In the genomic region with DNA sequence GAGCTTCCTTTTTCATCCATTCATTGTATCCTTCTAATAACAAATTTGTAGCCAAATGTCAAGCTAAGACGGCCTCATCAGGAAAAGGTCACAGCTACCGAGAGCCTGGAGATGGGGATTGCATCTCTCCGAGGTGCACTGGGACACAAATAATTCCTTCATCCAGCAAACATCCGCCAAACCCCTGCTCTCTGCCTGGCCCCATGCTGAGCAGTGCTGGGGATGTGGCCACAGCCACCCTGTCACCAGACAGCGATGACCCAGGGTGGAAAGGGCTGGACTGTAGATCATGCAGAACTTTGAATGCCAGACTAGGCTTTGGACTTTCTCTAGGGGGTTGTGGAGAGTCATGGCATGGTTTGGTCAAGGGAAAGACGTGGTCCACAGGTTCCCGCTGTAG, we compare ENCODE assay signal across 15 cellular contexts. TPM values are rescaled to one million over a fixed set of nuclear protein-coding genes. Genes with fewer than 3 reads are reported as not detected.
DNase-seq lines count a peak whose midpoint lies in the region; ATAC-seq, FAIRE-seq and TF ChIP-seq lines count a peak whose summit lies in the region.
"Had no signal": no experiment of that assay in that cellular context is flagged by ENCODE, and none has a peak within 500 bp of the region (broad histone marks: within the 10 kb centered on the region; RNA-seq: fewer than 3 reads in every experiment).

No MANE protein-coding gene starts in this region.

- no peak overlapping the region for H3K18ac ChIP-seq in H9 (ENCODE audit: insufficient read length, low read depth, low read length)

- no peak for DNase-seq in H9
- no peak for DNase-seq in activated B cell treated with CpG ODN at 0.5 μM for 24 hours
- no peak for DNase-seq in keratinocyte (ENCODE audit: low read depth, low spot score)
- no peak for DNase-seq in BE2C
- DNase-seq: brain microvascular endothelial cell, COR-L47, MV-4-11 had no signal

- H3K79me2 ChIP-seq in H9 (ENCODE audit: insufficient read depth, low read length) (peaks cover 12% of the 10 kb centered on the region), keratinocyte (ENCODE audit: control insufficient read depth, insufficient read depth, low read length) (peaks cover 54% of the 10 kb centered on the region)

- no peak overlapping the region for H2BK12ac ChIP-seq in H9 (ENCODE audit: insufficient read length, low read depth, low read length)

- dilution Hi-C loops in keratinocyte (cut with MboI; ENCODE audit: extremely low pct_ligation_motif_present, low sequenced_read_pairs), result no loop called here

- WGBS in H9 (ENCODE audit: extremely low coverage, insufficient read length, low lambda C conversion rate), result no CpG with 5 or more reads among the region's 7 CpGs

- no peak overlapping the region for H3K14ac ChIP-seq in H9 (ENCODE audit: insufficient read depth, low read length)

- CTCF ChIA-PET in activated B cell treated with CpG ODN at 0.5 μM for 24 hours (lab: Charles Lee), result no interaction called here

- ATAC-seq in activated B cell treated with CpG ODN at 0.5 μM for 24 hours (ENCODE audit: low read depth), result no peak
- ATAC-seq in GM19463 (IDR thresholded peaks at IDR 0.05; ENCODE audit: unreplicated experiment), result no peak
- no peak for ATAC-seq in HG03457 (IDR thresholded peaks at IDR 0.05; ENCODE audit: unreplicated experiment)
- ATAC-seq in HG03378 (IDR thresholded peaks at IDR 0.05; ENCODE audit: unreplicated experiment), result no peak
- ATAC-seq: esophagus mucosa had no signal

- H3K9ac ChIP-seq in BLaER1, result peak overlapping the region; percentile 95; the same call in 1 of the 2 replicates
- no peak overlapping the region for H3K9ac ChIP-seq in H9 (ENCODE audit: extremely low read depth, insufficient read length, low read length)
- no peak overlapping the region for H3K9ac ChIP-seq in keratinocyte (ENCODE audit: control insufficient read depth, extremely low read depth, insufficient read depth, low read length)

- H3K36me3 Mint-ChIP-seq in H9 (ENCODE audit: insufficient read depth in 1 of 3, low read depth in 3 of 3), result peaks cover 53 to 75% (median 72%) of the 10 kb centered on the region in 3 experiments; a peak in 6 of 7 replicates
- peaks cover 59% of the 10 kb centered on the region for H3K36me3 Mint-ChIP-seq in activated B cell treated with CpG ODN at 0.5 μM for 24 hours (ENCODE audit: low read depth)

- H2BK15ac ChIP-seq in H9 (ENCODE audit: low read depth, low read length), result no peak overlapping the region

- H3K4me3 Mint-ChIP-seq in H9 (peak overlapping the region; percentile 81 to 97), activated B cell treated with CpG ODN at 0.5 μM for 24 hours (peak overlapping the region; percentile 87)

- H3K9me1 ChIP-seq in keratinocyte (ENCODE audit: control insufficient read depth, extremely low read depth, insufficient read depth, low read length), result no peaks in the 10 kb centered on the region

- H3K56ac ChIP-seq in H9 (ENCODE audit: insufficient read length, low read depth, low read length), result no peak overlapping the region

- no peak overlapping the region for H2BK120ac ChIP-seq in H9 (ENCODE audit: low read depth, low read length, poor library complexity, severe bottlenecking)

- H3K4ac ChIP-seq in H9 (ENCODE audit: low read depth, low read length), result no peak overlapping the region

- H4K5ac ChIP-seq in H9 (ENCODE audit: insufficient read length, low read depth, low read length), result no peak overlapping the region

- H3K4me1 ChIP-seq in BLaER1, result peaks cover 23% of the 10 kb centered on the region
- peaks cover 6% of the 10 kb centered on the region; the same call in 1 of the 2 replicates for H3K4me1 ChIP-seq in H9 (ENCODE audit: insufficient read depth, low read length)
- H3K4me1 ChIP-seq in keratinocyte (ENCODE audit: control insufficient read depth, extremely low read depth, insufficient read depth, low read length), result peaks cover 17% of the 10 kb centered on the region
- no peaks in the 10 kb centered on the region for H3K4me1 ChIP-seq in BE2C

- H3K9me3 Mint-ChIP-seq in H9 (no peaks in the 10 kb centered on the region), activated B cell treated with CpG ODN at 0.5 μM for 24 hours (peaks cover 2% of the 10 kb centered on the region)

- H3K4me3 ChIP-seq in BLaER1, result no peak overlapping the region
- no peak overlapping the region for H3K4me3 ChIP-seq in keratinocyte (ENCODE audit: control insufficient read depth in 2 of 3, extremely low read depth in 1 of 3, insufficient read depth in 2 of 3, low read depth in 1 of 3, low read length in 3 of 3)
- no peak overlapping the region for H3K4me3 ChIP-seq in BE2C (ENCODE audit: low read depth, low read length)

- TF ChIP-seq CTCF in H9 (conservative IDR thresholded peaks at IDR 0.05) (no peak), activated B cell treated with CpG ODN at 0.5 μM for 24 hours (IDR thresholded peaks at IDR 0.05) (no peak), keratinocyte (optimal IDR thresholded peaks at IDR 0.05 in 1 of 3, IDR thresholded peaks at IDR 0.05 in 1 of 3, conservative IDR thresholded peaks at IDR 0.05 in 1 of 3; ENCODE audit: extremely low read depth in 1 of 3, insufficient read depth in 2 of 3, low read length in 3 of 3) (no peak), BE2C (IDR thresholded peaks at IDR 0.05; ENCODE audit: low read depth, low read length) (no peak)

- no peak overlapping the region for H3T11ph ChIP-seq in H9 (ENCODE audit: low read length)

- H2AFZ ChIP-seq in H9 (ENCODE audit: low read length) (no peak overlapping the region), keratinocyte (ENCODE audit: control insufficient read depth, low read length) (no peak overlapping the region)

- H2BK5ac ChIP-seq in H9 (ENCODE audit: insufficient read length, low read length), result no peak overlapping the region

- peaks cover 6% of the 10 kb centered on the region for H3K23me2 ChIP-seq in H9 (ENCODE audit: insufficient read length, low read depth, low read length, poor library complexity, severe bottlenecking)

- H3K4me1 Mint-ChIP-seq in H9 (peaks cover 3 to 23% of the 10 kb centered on the region in 2 experiments), activated B cell treated with CpG ODN at 0.5 μM for 24 hours (peaks cover 34% of the 10 kb centered on the region)

- H3K36me3 ChIP-seq in BLaER1 (peaks cover 71% of the 10 kb centered on the region), keratinocyte (ENCODE audit: control insufficient read depth in 2 of 2, extremely low read depth in 1 of 2, insufficient read depth in 2 of 2, low read length in 2 of 2) (peaks cover 31 to 52% of the 10 kb centered on the region in 2 experiments), BE2C (peaks cover 55% of the 10 kb centered on the region)

- no peak overlapping the region for H2AK5ac ChIP-seq in H9 (ENCODE audit: insufficient read length, low read length)

- H3K4me2 ChIP-seq in BLaER1 (peak overlapping the region; percentile 93), H9 (ENCODE audit: insufficient read depth, insufficient read length, low read length) (no peak overlapping the region), keratinocyte (ENCODE audit: control insufficient read depth, extremely low read depth, insufficient read depth, low read depth, low read length) (peak overlapping the region; percentile 87)

- peaks cover 15% of the 10 kb centered on the region for H3K79me1 ChIP-seq in H9 (ENCODE audit: insufficient read depth, low read depth, low read length, poor library complexity, severe bottlenecking)

- H3K9me3 ChIP-seq in BLaER1 (no peaks in the 10 kb centered on the region), H9 (ENCODE audit: control insufficient read depth, low read depth, low read length) (no peaks in the 10 kb centered on the region), keratinocyte (ENCODE audit: control insufficient read depth, low read depth, low read length) (no peaks in the 10 kb centered on the region), BE2C (no peaks in the 10 kb centered on the region)

- H2BK20ac ChIP-seq in H9 (ENCODE audit: low read depth, low read length, poor library complexity, severe bottlenecking), result no peak overlapping the region

- H4K20me1 ChIP-seq in BLaER1, result peaks cover 61% of the 10 kb centered on the region
- peaks cover 3% of the 10 kb centered on the region for H4K20me1 ChIP-seq in H9 (ENCODE audit: control insufficient read depth, insufficient read depth, insufficient read length)
- H4K20me1 ChIP-seq in keratinocyte (ENCODE audit: control insufficient read depth, extremely low read depth, insufficient read depth, low read length), result peaks cover 10% of the 10 kb centered on the region

- no peak overlapping the region for H4K91ac ChIP-seq in H9 (ENCODE audit: insufficient read length, low read depth, low read length)

- POLR2A ChIA-PET in activated B cell treated with CpG ODN at 0.5 μM for 24 hours (lab: Charles Lee), result interaction anchor here (0.5 to 3.1 kb wide), 2 partner anchors 62 to 65 kb away, joined by 11 to 14 read pairs; a partner anchor contains a TSS

- H3K27ac ChIP-seq in BLaER1 (no peak overlapping the region), H9 (ENCODE audit: insufficient read length, low read depth, low read length) (no peak overlapping the region), keratinocyte (ENCODE audit: control insufficient read depth, insufficient read depth, low read length) (no peak overlapping the region)
- H3K27ac ChIP-seq: brain microvascular endothelial cell had no signal

- no peak overlapping the region for H3K23ac ChIP-seq in H9 (ENCODE audit: insufficient read length, low read depth, low read length)

- H3K27ac Mint-ChIP-seq in H9 (peak overlapping the region in 2 of 3 experiments; percentile 74 to 81; a peak in 4 of 7 replicates), activated B cell treated with CpG ODN at 0.5 μM for 24 hours (no peak overlapping the region)

- no peak for FAIRE-seq in keratinocyte (lab: Jason Lieb, UNC)

- H4K8ac ChIP-seq in H9 (replicated peaks; ENCODE audit: insufficient read length, low read depth, low read length), result no peak overlapping the region

- H3K27me3 Mint-ChIP-seq in H9 (ENCODE audit: low read depth) (no peaks in the 10 kb centered on the region; the same call in 1 of the 2 replicates), activated B cell treated with CpG ODN at 0.5 μM for 24 hours (no peaks in the 10 kb centered on the region)

- H3K27me3 ChIP-seq in BLaER1 (no peaks in the 10 kb centered on the region), H9 (ENCODE audit: insufficient read depth, low read length) (no peaks in the 10 kb centered on the region), keratinocyte (ENCODE audit: control insufficient read depth, extremely low read depth, insufficient read depth, low read length) (no peaks in the 10 kb centered on the region), BE2C (no peaks in the 10 kb centered on the region)
- H3K27me3 ChIP-seq: brain microvascular endothelial cell had no signal

- intact Hi-C loops in activated B cell treated with CpG ODN at 0.5 μM for 24 hours (cut with micrococcal nuclease), result loop anchor here (5.0 kb wide), 1 partner anchor 681 kb away; a partner anchor contains a TSS

RNA-seq across cellular contexts. Expression of a gene that starts 1.9 kb away (rescaled TPM):
- total RNA-seq in H9 (2021) (180 and 190 TPM in 2 replicates), activated B cell treated with CpG ODN at 0.5 μM for 24 hours (80.6 and 81.7 TPM in 2 replicates)
- polyA plus RNA-seq in keratinocyte, result 46.9 to 92.1 TPM (median 56.0 TPM) in 3 replicates
- 16.4 TPM for polyA plus RNA-seq in keratinocyte (2011; ENCODE audit: low read depth)
- 36.5 and 67.4 TPM in 2 replicates for polyA plus RNA-seq in keratinocyte (2011; cell fraction: cytosol; rRNA removed)
- polyA plus RNA-seq in keratinocyte (2011; cell fraction: nucleus; rRNA removed), result 34.9 and 41.4 TPM in 2 replicates
- 31.8 and 89.9 TPM in 2 replicates for polyA plus RNA-seq in keratinocyte (2012; ENCODE audit: low replicate concordance)
- 37.7 to 134 TPM (median 38.3 TPM) in 3 replicates for polyA minus RNA-seq in keratinocyte
- polyA minus RNA-seq in keratinocyte (2011; cell fraction: cytosol; rRNA and poly(A)+ RNA removed), result 41.4 TPM
- polyA minus RNA-seq in keratinocyte (2011; cell fraction: nucleus; rRNA and poly(A)+ RNA removed), result 18.8 and 19.3 TPM in 2 replicates
- 239 TPM for polyA plus RNA-seq in BE2C (2012; ENCODE audit: insufficient read depth, insufficient read length, low read depth)

RNA-seq across cellular contexts. Expression of a gene that starts 12.7 kb away (rescaled TPM):
- 530 and 547 TPM in 2 replicates for total RNA-seq in H9 (2021)
- not detected in 2 replicates for total RNA-seq in activated B cell treated with CpG ODN at 0.5 μM for 24 hours
- 27.9 to 217 TPM (median 30.2 TPM) in 3 replicates for polyA plus RNA-seq in keratinocyte
- polyA plus RNA-seq in keratinocyte (2011; ENCODE audit: low read depth), result 135 TPM
- 18.9 and 102 TPM in 2 replicates for polyA plus RNA-seq in keratinocyte (2011; cell fraction: cytosol; rRNA removed)
- 167 and 253 TPM in 2 replicates for polyA plus RNA-seq in keratinocyte (2011; cell fraction: nucleus; rRNA removed)
- 32.3 and 77.9 TPM in 2 replicates for polyA plus RNA-seq in keratinocyte (2012; ENCODE audit: low replicate concordance)
- 5.2 to 15.2 TPM (median 8.3 TPM) in 3 replicates for polyA minus RNA-seq in keratinocyte
- 75.2 TPM for polyA minus RNA-seq in keratinocyte (2011; cell fraction: cytosol; rRNA and poly(A)+ RNA removed)
- polyA minus RNA-seq in keratinocyte (2011; cell fraction: nucleus; rRNA and poly(A)+ RNA removed), result 46.1 and 65.3 TPM in 2 replicates
- 22.4 TPM for polyA plus RNA-seq in BE2C (2012; ENCODE audit: insufficient read depth, insufficient read length, low read depth)

RNA-seq across cellular contexts. Expression of a gene that starts 21.5 kb away (rescaled TPM):
- 77.0 and 78.1 TPM in 2 replicates for total RNA-seq in H9 (2021)
- 1.2 and 1.7 TPM in 2 replicates for total RNA-seq in activated B cell treated with CpG ODN at 0.5 μM for 24 hours
- 0.40 to 0.79 TPM (median 0.65 TPM) in 3 replicates for polyA plus RNA-seq in keratinocyte
- not detected for polyA plus RNA-seq in keratinocyte (2011; ENCODE audit: low read depth)
- polyA plus RNA-seq in keratinocyte (2011; cell fraction: cytosol; rRNA removed), result 0.24 and 0.64 TPM in 2 replicates
- 0.28 TPM in 1 of 2 replicates, not detected in the other for polyA plus RNA-seq in keratinocyte (2011; cell fraction: nucleus; rRNA removed)
- 1.3 TPM in 1 of 2 replicates, not detected in the other for polyA plus RNA-seq in keratinocyte (2012; ENCODE audit: low replicate concordance)
- polyA minus RNA-seq in keratinocyte, result 0.54 TPM in 1 of 3 replicates, not detected in the others
- polyA minus RNA-seq in keratinocyte (2011; cell fraction: cytosol; rRNA and poly(A)+ RNA removed), result not detected
- polyA minus RNA-seq in keratinocyte (2011; cell fraction: nucleus; rRNA and poly(A)+ RNA removed), result not detected in 2 replicates
- 17.4 TPM for polyA plus RNA-seq in BE2C (2012; ENCODE audit: insufficient read depth, insufficient read length, low read depth)
- total RNA-seq: mononuclear cell had no signal

RNA-seq across cellular contexts. Expression of a gene that starts 46.8 kb away (rescaled TPM):
- total RNA-seq in H9 (2021) (175 and 176 TPM in 2 replicates), activated B cell treated with CpG ODN at 0.5 μM for 24 hours (0.17 and 0.35 TPM in 2 replicates)
- 26.8 to 38.9 TPM (median 29.8 TPM) in 3 replicates for polyA plus RNA-seq in keratinocyte
- 39.2 TPM for polyA plus RNA-seq in keratinocyte (2011; ENCODE audit: low read depth)
- polyA plus RNA-seq in keratinocyte (2011; cell fraction: cytosol; rRNA removed), result 20.2 and 26.0 TPM in 2 replicates
- polyA plus RNA-seq in keratinocyte (2011; cell fraction: nucleus; rRNA removed), result 70.7 and 97.0 TPM in 2 replicates
- 47.3 and 77.1 TPM in 2 replicates for polyA plus RNA-seq in keratinocyte (2012; ENCODE audit: low replicate concordance)
- polyA minus RNA-seq in keratinocyte, result 40.8 to 124 TPM (median 41.7 TPM) in 3 replicates
- polyA minus RNA-seq in keratinocyte (2011; cell fraction: cytosol; rRNA and poly(A)+ RNA removed), result 36.6 TPM
- 45.4 and 54.4 TPM in 2 replicates for polyA minus RNA-seq in keratinocyte (2011; cell fraction: nucleus; rRNA and poly(A)+ RNA removed)
- polyA plus RNA-seq in BE2C (2012; ENCODE audit: insufficient read depth, insufficient read length, low read depth), result 105 TPM

RNA-seq across cellular contexts. Expression of a gene that starts 49.1 kb away (rescaled TPM):
- total RNA-seq in H9 (2021), result not detected in 2 replicates
- total RNA-seq in activated B cell treated with CpG ODN at 0.5 μM for 24 hours, result not detected in 2 replicates
- polyA plus RNA-seq in keratinocyte, result not detected in 3 replicates
- polyA plus RNA-seq in keratinocyte (2011; ENCODE audit: low read depth), result not detected
- polyA plus RNA-seq in keratinocyte (2011; cell fraction: cytosol; rRNA removed), result not detected in 2 replicates
- polyA plus RNA-seq in keratinocyte (2011; cell fraction: nucleus; rRNA removed), result not detected in 2 replicates
- polyA plus RNA-seq in keratinocyte (2012; ENCODE audit: low replicate concordance), result not detected in 2 replicates
- not detected in 3 replicates for polyA minus RNA-seq in keratinocyte
- not detected for polyA minus RNA-seq in keratinocyte (2011; cell fraction: cytosol; rRNA and poly(A)+ RNA removed)
- not detected in 2 replicates for polyA minus RNA-seq in keratinocyte (2011; cell fraction: nucleus; rRNA and poly(A)+ RNA removed)
- not detected for polyA plus RNA-seq in BE2C (2012; ENCODE audit: insufficient read depth, insufficient read length, low read depth)
- total RNA-seq: esophagus mucosa, mononuclear cell, NCI-H460, skeletal muscle tissue had no signal

Comparison
In these comparisons a context has a peak if more than half of its experiments do, and no peak if none do; other contexts are left out.
1. RNA of a gene that starts 12.7 kb away (total RNA-seq): 530 to 547 TPM in H9; not detected in activated B cell treated with CpG ODN at 0.5 μM for 24 hours; every median in the first group is over 100 times any median in the second.
2. RNA of a gene that starts 21.5 kb away (total RNA-seq): 77.0 to 78.1 TPM in H9; 1.2 to 1.7 TPM in activated B cell treated with CpG ODN at 0.5 μM for 24 hours; every median in the first group is over 10 times any median in the second.